In the genomic region with DNA sequence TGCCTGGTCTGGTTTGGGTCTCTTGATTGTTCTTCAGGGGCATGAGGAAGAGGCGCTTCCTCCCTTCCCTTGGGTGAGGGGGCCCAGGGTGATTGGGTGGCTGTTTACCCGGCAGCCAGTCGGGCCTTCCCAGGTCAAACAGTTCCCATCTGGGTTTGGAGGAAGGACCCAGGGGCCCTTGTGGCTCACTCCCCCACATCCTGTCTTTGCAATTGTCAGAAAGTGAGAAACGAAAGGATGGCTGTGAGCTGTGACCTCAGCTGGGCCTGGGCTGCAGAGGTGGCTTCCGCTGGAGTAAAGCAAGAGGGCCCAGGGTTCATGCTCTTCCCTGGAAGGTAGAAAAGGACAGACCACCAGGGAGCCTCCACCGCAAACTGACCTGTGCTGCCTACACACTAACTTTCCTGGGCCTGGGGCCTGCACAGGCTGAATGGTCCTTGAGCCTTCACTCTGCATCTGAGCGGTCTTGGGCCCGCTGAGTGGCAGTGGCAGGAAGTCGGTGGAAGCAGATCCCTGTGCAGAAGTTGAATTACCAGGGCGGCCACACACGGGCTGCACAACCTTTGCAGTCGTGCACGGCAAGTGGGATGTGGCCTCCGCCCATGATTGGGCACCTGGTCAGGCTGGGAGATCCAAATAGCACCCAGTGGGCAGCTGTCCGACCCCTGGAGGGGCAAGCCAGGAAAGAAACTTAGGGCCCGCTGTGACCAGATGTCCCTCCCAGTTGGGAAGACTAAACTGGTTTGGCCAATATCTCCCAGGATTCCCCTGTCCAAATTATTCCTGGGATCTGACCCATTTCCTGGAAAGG, we compare ENCODE assay signal across 9 cellular contexts. TPM values are rescaled to one million over a fixed set of nuclear protein-coding genes. Genes with fewer than 3 reads are reported as not detected.
DNase-seq lines count a peak whose midpoint lies in the region; ATAC-seq, FAIRE-seq and TF ChIP-seq lines count a peak whose summit lies in the region.
"Had no signal": no experiment of that assay in that cellular context is flagged by ENCODE, and none has a peak within 500 bp of the region (broad histone marks: within the 10 kb centered on the region; RNA-seq: fewer than 3 reads in every experiment).

No MANE protein-coding gene starts in this region.

- DNase-seq in AML-193 (lab: John Stamatoyannopoulos, UW) (peak; percentile 38 to 54), GM19238 (ENCODE audit: insufficient read length, low spot score) (peak; percentile 76), HepG2 (ENCODE audit: low spot score) (no peak), upper lobe of right lung (no peak), NCI-H2029 treated with DMSO at 0.1 percent for 48 hours (lab: John Stamatoyannopoulos, UW) (no peak), brain microvascular endothelial cell (no peak)
- DNase-seq in activated CD4-positive, alpha-beta memory T cell treated with anti-CD3 and anti-CD28 coated beads for 36 hours: peak; percentile 90

- TF ChIP-seq EP300 in HepG2 (IDR thresholded peaks at IDR 0.05; ENCODE audit: low read depth in 2 of 2, low read length in 2 of 2) (no peak), HepG2 (CRISPR knock-in tag; IDR thresholded peaks at IDR 0.05; ENCODE audit: borderline replicate concordance) (no peak)

- peaks cover 60% of the 10 kb centered on the region for H4K20me1 ChIP-seq in HepG2 (ENCODE audit: insufficient read depth, low read length)

- TF ChIP-seq POLR2A in HepG2 (IDR thresholded peaks at IDR 0.05; ENCODE audit: insufficient read depth in 1 of 2, low read depth in 2 of 2, low read length in 2 of 2): peak; percentile 40 to 56

- peaks cover 48% of the 10 kb centered on the region for H3K36me3 Mint-ChIP-seq in activated CD4-positive, alpha-beta memory T cell treated with anti-CD3 and anti-CD28 coated beads for 36 hours

- TF ChIP-seq CTCF in HepG2 (CRISPR knock-in tag; IDR thresholded peaks at IDR 0.05) (no peak), upper lobe of right lung (IDR thresholded peaks at IDR 0.05) (no peak), brain microvascular endothelial cell (IDR thresholded peaks at IDR 0.05; ENCODE audit: low read depth, low read length, missing control alignments) (no peak)

- no peak overlapping the region for H3K4me2 ChIP-seq in HepG2 (ENCODE audit: low read depth, low read length)

- H3K27me3 Mint-ChIP-seq in activated CD4-positive, alpha-beta memory T cell treated with anti-CD3 and anti-CD28 coated beads for 36 hours: no peaks in the 10 kb centered on the region

- peaks cover 7% of the 10 kb centered on the region for H3K79me2 ChIP-seq in HepG2 (ENCODE audit: insufficient read depth, low read length)

- H3K4me1 Mint-ChIP-seq in activated CD4-positive, alpha-beta memory T cell treated with anti-CD3 and anti-CD28 coated beads for 36 hours (ENCODE audit: low read depth): peaks cover 82% of the 10 kb centered on the region

- ATAC-seq in HepG2 (peak; percentile 1; the same call in 2 of the 3 replicates), upper lobe of right lung (peak; percentile 68)

- no peaks in the 10 kb centered on the region for H3K9me3 ChIP-seq in HUES64 (ENCODE audit: insufficient read depth, low read depth, low read length)
- no peaks in the 10 kb centered on the region for H3K9me3 ChIP-seq in HepG2 (ENCODE audit: low read length)
- H3K9me3 ChIP-seq in upper lobe of right lung: no peaks in the 10 kb centered on the region

- 88% methylated on average over 16 of the region's 16 CpGs for WGBS in HUES64
- WGBS in HepG2 (ENCODE audit: low lambda C conversion rate): 88% methylated on average over 10 of the region's 16 CpGs

- H3K27me3 ChIP-seq in HUES64 (ENCODE audit: insufficient read depth, low read length) (no peaks in the 10 kb centered on the region), HepG2 (ENCODE audit: control insufficient read depth in 1 of 2, insufficient read depth in 2 of 2, low read length in 2 of 2) (no peaks in the 10 kb centered on the region), upper lobe of right lung (no peaks in the 10 kb centered on the region), brain microvascular endothelial cell (replicated peaks) (no peaks in the 10 kb centered on the region)

- no peak overlapping the region for H3K9ac ChIP-seq in HUES64 (ENCODE audit: low read depth, low read length)
- no peak overlapping the region for H3K9ac ChIP-seq in HepG2 (ENCODE audit: insufficient read depth, low read depth, low read length)

- H3K27ac ChIP-seq in HUES64 (ENCODE audit: low read depth, low read length) (peak overlapping the region; percentile 59; the same call in 1 of the 2 replicates), HepG2 (ENCODE audit: extremely low read length, insufficient read depth, low read length) (no peak overlapping the region), upper lobe of right lung (peak overlapping the region; percentile 51), brain microvascular endothelial cell (no peak overlapping the region)

- peak overlapping the region; percentile 36 for H3K4me3 Mint-ChIP-seq in activated CD4-positive, alpha-beta memory T cell treated with anti-CD3 and anti-CD28 coated beads for 36 hours

- no peak overlapping the region for H3K4me3 ChIP-seq in HUES64 (ENCODE audit: low read length)
- H3K4me3 ChIP-seq in HepG2 (replicated peaks in 1 of 3; ENCODE audit: insufficient read depth in 1 of 3, low read depth in 2 of 3, low read length in 3 of 3): no peak overlapping the region
- H3K4me3 ChIP-seq in upper lobe of right lung: no peak overlapping the region
- no peak overlapping the region for H3K4me3 ChIP-seq in brain microvascular endothelial cell (ENCODE audit: low read depth, low read length)

- FAIRE-seq in HepG2 (lab: Jason Lieb, UNC): no peak

- POLR2A ChIA-PET in activated CD4-positive, alpha-beta memory T cell treated with anti-CD3 and anti-CD28 coated beads for 36 hours (lab: Charles Lee): interaction anchor here (1.1 to 4.7 kb wide), 6 partner anchors 11 to 88 kb away, joined by 3 to 84 read pairs (median 18); a partner anchor contains a TSS
- POLR2A ChIA-PET in HepG2 (lab: Yijun Ruan, JAX): interaction anchor here (1.5 to 6.9 kb wide), 4 partner anchors 8 to 86 kb away, joined by 4 to 72 read pairs (median 19); a partner anchor contains a TSS

- H3K4me1 ChIP-seq in HUES64 (ENCODE audit: insufficient read depth, low read length) (no peaks in the 10 kb centered on the region), HepG2 (ENCODE audit: insufficient read depth, low read length) (peaks cover 41% of the 10 kb centered on the region), upper lobe of right lung (peaks cover 59% of the 10 kb centered on the region)

- H3K9me3 Mint-ChIP-seq in activated CD4-positive, alpha-beta memory T cell treated with anti-CD3 and anti-CD28 coated beads for 36 hours: no peaks in the 10 kb centered on the region
- H3K9me3 Mint-ChIP-seq: neural crest cell had no signal

- peak; percentile 57 for TF ChIP-seq RAD21 in HepG2 (CRISPR knock-in tag; IDR thresholded peaks at IDR 0.05)

- intact Hi-C loops in activated CD4-positive, alpha-beta memory T cell treated with anti-CD3 and anti-CD28 coated beads for 36 hours (cut with micrococcal nuclease): loop anchor here (1.0 to 10.0 kb wide), 6 partner anchors 11 to 324 kb away; a partner anchor contains a TSS
- intact Hi-C loops in HepG2 (cut with micrococcal nuclease; ENCODE audit: unreplicated experiment) (loop anchor here (2.0 kb wide), 2 partner anchors 63 to 79 kb away; no protein-coding TSS in a partner anchor), upper lobe of right lung (cut with DNase I) (no loop called here)

- H3K36me3 ChIP-seq in HUES64 (ENCODE audit: insufficient read depth, low read length) (peaks cover 53% of the 10 kb centered on the region), HepG2 (replicated peaks in 1 of 2; ENCODE audit: control insufficient read depth in 1 of 2, insufficient read depth in 2 of 2, low read length in 2 of 2) (peaks cover 15 to 48% of the 10 kb centered on the region in 2 experiments), upper lobe of right lung (peaks cover 57% of the 10 kb centered on the region), brain microvascular endothelial cell (replicated peaks) (peaks cover 53% of the 10 kb centered on the region)

- TSS peak; percentile 14 for BruUV-seq in HepG2 (replicated peaks; lab: Mats Ljungman, UMichigan)

- CTCF ChIA-PET in activated CD4-positive, alpha-beta memory T cell treated with anti-CD3 and anti-CD28 coated beads for 36 hours (lab: Charles Lee): interaction anchor here (0.9 to 8.3 kb wide), 9 partner anchors 12 to 158 kb away, joined by 3 to 119 read pairs (median 18); a partner anchor contains a TSS
- CTCF ChIA-PET in HepG2 (lab: Yijun Ruan, JAX; ENCODE audit: low intra/inter-chr PET ratio, low total read pairs): no interaction called here

- H2AFZ ChIP-seq in HepG2 (ENCODE audit: low read length): no peak overlapping the region

- in situ Hi-C loops in HepG2 (cut with HindIII; ENCODE audit: extremely low pct_ligation_motif_present, low pct_unique_long_range_greater_than_20kb): no loop called here
- in situ Hi-C loops in brain microvascular endothelial cell (cut with HindIII; ENCODE audit: low pct_ligation_motif_present, low sequenced_read_pairs): no loop called here

- peak overlapping the region; percentile 96 for H3K27ac Mint-ChIP-seq in activated CD4-positive, alpha-beta memory T cell treated with anti-CD3 and anti-CD28 coated beads for 36 hours

RNA-seq across cellular contexts. Expression of a gene that starts 5.3 kb away (rescaled TPM):
- polyA plus RNA-seq in HUES64 (2013, experiment 1 of 2): 0.25 TPM
- 0.44 TPM for polyA plus RNA-seq in HUES64 (2013, experiment 2 of 2)
- total RNA-seq in activated CD4-positive, alpha-beta memory T cell treated with anti-CD3 and anti-CD28 coated beads for 36 hours: 1 to 10 TPM; 1.5 to 1.6 TPM
- total RNA-seq in HepG2 (2016; rRNA removed; fragmentation: Illumina TruSeq; extraction: Trizol): 0.27 and 0.33 TPM in 2 replicates
- total RNA-seq in HepG2 (2016; cell fraction: cytosol; rRNA removed; fragmentation: Illumina TruSeq; extraction: Trizol; ENCODE audit: low read depth): 0.26 and 0.51 TPM in 2 replicates
- 0.24 and 0.37 TPM in 2 replicates for total RNA-seq in HepG2 (2016; cell fraction: insoluble cytoplasmic fraction; rRNA removed; fragmentation: Illumina TruSeq; extraction: Trizol)
- 0.62 TPM in 1 of 2 replicates, not detected in the other for total RNA-seq in HepG2 (2016; cell fraction: membrane; rRNA removed; fragmentation: Illumina TruSeq; extraction: Trizol)
- total RNA-seq in HepG2 (2016; cell fraction: nucleus; rRNA removed; fragmentation: Illumina TruSeq; extraction: Trizol): 0.40 TPM in 1 of 2 replicates, not detected in the other
- 0.24 and 0.30 TPM in 2 replicates for polyA plus RNA-seq in HepG2 (2011; rRNA removed)
- polyA plus RNA-seq in HepG2 (2011; cell fraction: cytosol; rRNA removed): 0.44 and 0.52 TPM in 2 replicates
- polyA plus RNA-seq in HepG2 (2011; cell fraction: nucleus; rRNA removed): 0.31 and 0.51 TPM in 2 replicates
- 0.25 TPM in 1 of 2 replicates, not detected in the other for polyA plus RNA-seq in HepG2 (2012)
- polyA plus RNA-seq in HepG2 (2016; cell fraction: cytosol; fragmentation: Illumina TruSeq; extraction: Trizol; ENCODE audit: low read depth): 0.21 and 0.44 TPM in 2 replicates
- 0.49 and 0.52 TPM in 2 replicates for polyA plus RNA-seq in HepG2 (2016; cell fraction: insoluble cytoplasmic fraction; fragmentation: Illumina TruSeq; extraction: Trizol; ENCODE audit: low read depth)
- polyA plus RNA-seq in HepG2 (2016; cell fraction: membrane; fragmentation: Illumina TruSeq; extraction: Trizol; ENCODE audit: low read depth): 0.69 and 1.1 TPM in 2 replicates
- polyA plus RNA-seq in HepG2 (2016; cell fraction: nucleus; fragmentation: Illumina TruSeq; extraction: Trizol; ENCODE audit: insufficient read depth, low read depth): 0.78 and 0.95 TPM in 2 replicates
- 0.26 and 0.84 TPM in 2 replicates for polyA minus RNA-seq in HepG2 (2011; rRNA and poly(A)+ RNA removed; ENCODE audit: low replicate concordance)
- 0.49 TPM in 1 of 2 replicates, not detected in the other for polyA minus RNA-seq in HepG2 (2011; cell fraction: cytosol; rRNA and poly(A)+ RNA removed)
- polyA minus RNA-seq in HepG2 (2011; cell fraction: nucleus; rRNA and poly(A)+ RNA removed): not detected in 2 replicates
- 1.4 TPM for total RNA-seq in upper lobe of right lung

RNA-seq across cellular contexts. Expression of a gene that starts 11.2 kb away (rescaled TPM):
- 26.3 TPM for polyA plus RNA-seq in HUES64 (2013, experiment 1 of 2)
- 32.8 TPM for polyA plus RNA-seq in HUES64 (2013, experiment 2 of 2)
- total RNA-seq in activated CD4-positive, alpha-beta memory T cell treated with anti-CD3 and anti-CD28 coated beads for 36 hours: 100 to 1,000 TPM; 298 to 327 TPM
- total RNA-seq in HepG2 (2016; rRNA removed; fragmentation: Illumina TruSeq; extraction: Trizol): 26.2 and 34.7 TPM in 2 replicates
- total RNA-seq in HepG2 (2016; cell fraction: cytosol; rRNA removed; fragmentation: Illumina TruSeq; extraction: Trizol; ENCODE audit: low read depth): 6.5 and 9.6 TPM in 2 replicates
- total RNA-seq in HepG2 (2016; cell fraction: insoluble cytoplasmic fraction; rRNA removed; fragmentation: Illumina TruSeq; extraction: Trizol): 16.1 and 36.8 TPM in 2 replicates
- 10.4 and 11.0 TPM in 2 replicates for total RNA-seq in HepG2 (2016; cell fraction: membrane; rRNA removed; fragmentation: Illumina TruSeq; extraction: Trizol)
- 28.3 and 29.2 TPM in 2 replicates for total RNA-seq in HepG2 (2016; cell fraction: nucleus; rRNA removed; fragmentation: Illumina TruSeq; extraction: Trizol)
- polyA plus RNA-seq in HepG2 (2011; rRNA removed): 33.1 and 33.7 TPM in 2 replicates
- polyA plus RNA-seq in HepG2 (2011; cell fraction: cytosol; rRNA removed): 20.2 and 33.5 TPM in 2 replicates
- 215 and 292 TPM in 2 replicates for polyA plus RNA-seq in HepG2 (2011; cell fraction: nucleus; rRNA removed)
- 33.2 and 34.0 TPM in 2 replicates for polyA plus RNA-seq in HepG2 (2012)
- polyA plus RNA-seq in HepG2 (2016; cell fraction: cytosol; fragmentation: Illumina TruSeq; extraction: Trizol; ENCODE audit: low read depth): 3.8 and 4.4 TPM in 2 replicates
- 20.7 and 29.5 TPM in 2 replicates for polyA plus RNA-seq in HepG2 (2016; cell fraction: insoluble cytoplasmic fraction; fragmentation: Illumina TruSeq; extraction: Trizol; ENCODE audit: low read depth)
- 7.4 and 8.4 TPM in 2 replicates for polyA plus RNA-seq in HepG2 (2016; cell fraction: membrane; fragmentation: Illumina TruSeq; extraction: Trizol; ENCODE audit: low read depth)
- 90.2 and 102 TPM in 2 replicates for polyA plus RNA-seq in HepG2 (2016; cell fraction: nucleus; fragmentation: Illumina TruSeq; extraction: Trizol; ENCODE audit: insufficient read depth, low read depth)
- polyA minus RNA-seq in HepG2 (2011; rRNA and poly(A)+ RNA removed; ENCODE audit: low replicate concordance): 15.9 and 39.4 TPM in 2 replicates
- polyA minus RNA-seq in HepG2 (2011; cell fraction: cytosol; rRNA and poly(A)+ RNA removed): 16.3 and 26.4 TPM in 2 replicates
- 29.6 and 31.9 TPM in 2 replicates for polyA minus RNA-seq in HepG2 (2011; cell fraction: nucleus; rRNA and poly(A)+ RNA removed)
- 197 TPM for total RNA-seq in upper lobe of right lung

RNA-seq across cellular contexts. Expression of a gene that starts 11.7 kb away (rescaled TPM):
- polyA plus RNA-seq in HUES64 (2013, experiment 1 of 2): 3,403 TPM
- 3,620 TPM for polyA plus RNA-seq in HUES64 (2013, experiment 2 of 2)
- 1,000 to 10,000 TPM; 3,181 to 3,314 TPM for total RNA-seq in activated CD4-positive, alpha-beta memory T cell treated with anti-CD3 and anti-CD28 coated beads for 36 hours
- total RNA-seq in HepG2 (2016; rRNA removed; fragmentation: Illumina TruSeq; extraction: Trizol): 4,758 and 5,028 TPM in 2 replicates
- 8,990 and 9,707 TPM in 2 replicates for total RNA-seq in HepG2 (2016; cell fraction: cytosol; rRNA removed; fragmentation: Illumina TruSeq; extraction: Trizol; ENCODE audit: low read depth)
- total RNA-seq in HepG2 (2016; cell fraction: insoluble cytoplasmic fraction; rRNA removed; fragmentation: Illumina TruSeq; extraction: Trizol): 4,892 and 5,330 TPM in 2 replicates
- 12,897 and 13,497 TPM in 2 replicates for total RNA-seq in HepG2 (2016; cell fraction: membrane; rRNA removed; fragmentation: Illumina TruSeq; extraction: Trizol)
- 1,659 and 1,838 TPM in 2 replicates for total RNA-seq in HepG2 (2016; cell fraction: nucleus; rRNA removed; fragmentation: Illumina TruSeq; extraction: Trizol)
- 1,633 and 1,983 TPM in 2 replicates for polyA plus RNA-seq in HepG2 (2011; rRNA removed)
- polyA plus RNA-seq in HepG2 (2011; cell fraction: cytosol; rRNA removed): 4,354 and 8,495 TPM in 2 replicates
- 1,845 and 2,001 TPM in 2 replicates for polyA plus RNA-seq in HepG2 (2011; cell fraction: nucleus; rRNA removed)
- 3,093 and 4,312 TPM in 2 replicates for polyA plus RNA-seq in HepG2 (2012)
- 10,211 and 10,944 TPM in 2 replicates for polyA plus RNA-seq in HepG2 (2016; cell fraction: cytosol; fragmentation: Illumina TruSeq; extraction: Trizol; ENCODE audit: low read depth)
- polyA plus RNA-seq in HepG2 (2016; cell fraction: insoluble cytoplasmic fraction; fragmentation: Illumina TruSeq; extraction: Trizol; ENCODE audit: low read depth): 4,747 and 4,833 TPM in 2 replicates
- polyA plus RNA-seq in HepG2 (2016; cell fraction: membrane; fragmentation: Illumina TruSeq; extraction: Trizol; ENCODE audit: low read depth): 11,477 and 11,931 TPM in 2 replicates
- polyA plus RNA-seq in HepG2 (2016; cell fraction: nucleus; fragmentation: Illumina TruSeq; extraction: Trizol; ENCODE audit: insufficient read depth, low read depth): 2,975 and 3,175 TPM in 2 replicates
- polyA minus RNA-seq in HepG2 (2011; rRNA and poly(A)+ RNA removed; ENCODE audit: low replicate concordance): 958 and 1,242 TPM in 2 replicates
- 1,380 TPM in 2 replicates for polyA minus RNA-seq in HepG2 (2011; cell fraction: cytosol; rRNA and poly(A)+ RNA removed)
- polyA minus RNA-seq in HepG2 (2011; cell fraction: nucleus; rRNA and poly(A)+ RNA removed): 385 and 466 TPM in 2 replicates
- total RNA-seq in upper lobe of right lung: 1,667 TPM

RNA-seq across cellular contexts. Expression of a gene that starts 26.9 kb away (rescaled TPM):
- polyA plus RNA-seq in HUES64 (2013, experiment 1 of 2): not detected
- polyA plus RNA-seq in HUES64 (2013, experiment 2 of 2): not detected
- not detected for total RNA-seq in activated CD4-positive, alpha-beta memory T cell treated with anti-CD3 and anti-CD28 coated beads for 36 hours
- total RNA-seq in HepG2 (2016; rRNA removed; fragmentation: Illumina TruSeq; extraction: Trizol): not detected in 2 replicates
- total RNA-seq in HepG2 (2016; cell fraction: cytosol; rRNA removed; fragmentation: Illumina TruSeq; extraction: Trizol; ENCODE audit: low read depth): not detected in 2 replicates
- not detected in 2 replicates for total RNA-seq in HepG2 (2016; cell fraction: insoluble cytoplasmic fraction; rRNA removed; fragmentation: Illumina TruSeq; extraction: Trizol)
- not detected in 2 replicates for total RNA-seq in HepG2 (2016; cell fraction: membrane; rRNA removed; fragmentation: Illumina TruSeq; extraction: Trizol)
- not detected in 2 replicates for total RNA-seq in HepG2 (2016; cell fraction: nucleus; rRNA removed; fragmentation: Illumina TruSeq; extraction: Trizol)
- polyA plus RNA-seq in HepG2 (2011; rRNA removed): not detected in 2 replicates
- polyA plus RNA-seq in HepG2 (2011; cell fraction: cytosol; rRNA removed): not detected in 2 replicates
- polyA plus RNA-seq in HepG2 (2011; cell fraction: nucleus; rRNA removed): not detected in 2 replicates
- not detected in 2 replicates for polyA plus RNA-seq in HepG2 (2012)
- not detected in 2 replicates for polyA plus RNA-seq in HepG2 (2016; cell fraction: cytosol; fragmentation: Illumina TruSeq; extraction: Trizol; ENCODE audit: low read depth)
- not detected in 2 replicates for polyA plus RNA-seq in HepG2 (2016; cell fraction: insoluble cytoplasmic fraction; fragmentation: Illumina TruSeq; extraction: Trizol; ENCODE audit: low read depth)
- polyA plus RNA-seq in HepG2 (2016; cell fraction: membrane; fragmentation: Illumina TruSeq; extraction: Trizol; ENCODE audit: low read depth): not detected in 2 replicates
- not detected in 2 replicates for polyA plus RNA-seq in HepG2 (2016; cell fraction: nucleus; fragmentation: Illumina TruSeq; extraction: Trizol; ENCODE audit: insufficient read depth, low read depth)
- polyA minus RNA-seq in HepG2 (2011; rRNA and poly(A)+ RNA removed; ENCODE audit: low replicate concordance): not detected in 2 replicates
- polyA minus RNA-seq in HepG2 (2011; cell fraction: cytosol; rRNA and poly(A)+ RNA removed): not detected in 2 replicates
- polyA minus RNA-seq in HepG2 (2011; cell fraction: nucleus; rRNA and poly(A)+ RNA removed): not detected in 2 replicates
- not detected for total RNA-seq in upper lobe of right lung
- total RNA-seq: neural crest cell had no signal

RNA-seq across cellular contexts. Expression of a gene that starts 27.3 kb away (rescaled TPM):
- polyA plus RNA-seq in HUES64 (2013, experiment 1 of 2): not detected
- polyA plus RNA-seq in HUES64 (2013, experiment 2 of 2): not detected
- total RNA-seq in activated CD4-positive, alpha-beta memory T cell treated with anti-CD3 and anti-CD28 coated beads for 36 hours: not detected
- total RNA-seq in HepG2 (2016; rRNA removed; fragmentation: Illumina TruSeq; extraction: Trizol): not detected in 2 replicates
- total RNA-seq in HepG2 (2016; cell fraction: cytosol; rRNA removed; fragmentation: Illumina TruSeq; extraction: Trizol; ENCODE audit: low read depth): not detected in 2 replicates
- not detected in 2 replicates for total RNA-seq in HepG2 (2016; cell fraction: insoluble cytoplasmic fraction; rRNA removed; fragmentation: Illumina TruSeq; extraction: Trizol)
- total RNA-seq in HepG2 (2016; cell fraction: membrane; rRNA removed; fragmentation: Illumina TruSeq; extraction: Trizol): not detected in 2 replicates
- not detected in 2 replicates for total RNA-seq in HepG2 (2016; cell fraction: nucleus; rRNA removed; fragmentation: Illumina TruSeq; extraction: Trizol)
- not detected in 2 replicates for polyA plus RNA-seq in HepG2 (2011; rRNA removed)
- not detected in 2 replicates for polyA plus RNA-seq in HepG2 (2011; cell fraction: cytosol; rRNA removed)
- not detected in 2 replicates for polyA plus RNA-seq in HepG2 (2011; cell fraction: nucleus; rRNA removed)
- polyA plus RNA-seq in HepG2 (2012): not detected in 2 replicates
- not detected in 2 replicates for polyA plus RNA-seq in HepG2 (2016; cell fraction: cytosol; fragmentation: Illumina TruSeq; extraction: Trizol; ENCODE audit: low read depth)
- not detected in 2 replicates for polyA plus RNA-seq in HepG2 (2016; cell fraction: insoluble cytoplasmic fraction; fragmentation: Illumina TruSeq; extraction: Trizol; ENCODE audit: low read depth)
- not detected in 2 replicates for polyA plus RNA-seq in HepG2 (2016; cell fraction: membrane; fragmentation: Illumina TruSeq; extraction: Trizol; ENCODE audit: low read depth)
- not detected in 2 replicates for polyA plus RNA-seq in HepG2 (2016; cell fraction: nucleus; fragmentation: Illumina TruSeq; extraction: Trizol; ENCODE audit: insufficient read depth, low read depth)
- polyA minus RNA-seq in HepG2 (2011; rRNA and poly(A)+ RNA removed; ENCODE audit: low replicate concordance): not detected in 2 replicates
- not detected in 2 replicates for polyA minus RNA-seq in HepG2 (2011; cell fraction: cytosol; rRNA and poly(A)+ RNA removed)
- polyA minus RNA-seq in HepG2 (2011; cell fraction: nucleus; rRNA and poly(A)+ RNA removed): not detected in 2 replicates
- total RNA-seq in upper lobe of right lung: not detected
- total RNA-seq: neural crest cell had no signal

Comparison
In these comparisons a context has a peak if more than half of its experiments do, and no peak if none do; other contexts are left out.
1. DNase-seq: peak in AML-193 (2 of 2), GM19238 (single experiment) and activated CD4-positive, alpha-beta memory T cell treated with anti-CD3 and anti-CD28 coated beads for 36 hours (single experiment); none in HepG2 (single experiment), upper lobe of right lung (single experiment), NCI-H2029 treated with DMSO at 0.1 percent for 48 hours (single experiment) and brain microvascular endothelial cell (single experiment).
2. H3K27ac ChIP-seq: peak in HUES64 (single experiment) and upper lobe of right lung (single experiment); none in HepG2 (single experiment) and brain microvascular endothelial cell (single experiment).